30 cellular contexts compared by ENCODE assay signal in the genomic region with DNA sequence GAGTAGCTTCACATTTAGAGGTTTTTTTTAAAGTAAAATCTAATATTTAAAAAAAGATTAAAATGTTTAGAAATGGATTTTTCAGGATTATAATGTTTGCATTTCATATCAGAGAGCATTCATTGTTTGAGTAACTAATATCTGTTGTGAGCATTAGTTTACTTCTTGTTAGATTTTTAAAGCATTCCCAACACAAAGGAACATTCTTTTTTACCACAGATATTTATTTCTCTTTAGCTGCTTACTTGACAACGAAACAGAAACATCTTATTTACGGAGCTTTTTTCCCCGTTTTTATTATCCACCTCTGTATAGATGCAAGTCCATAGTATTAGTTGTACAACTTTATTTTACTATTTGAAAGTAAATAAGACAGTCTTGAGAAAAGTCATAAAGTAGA. TPM values are rescaled to one million over a fixed set of nuclear protein-coding genes. Genes with fewer than 3 reads are reported as not detected.
DNase-seq lines count a peak whose midpoint lies in the region; ATAC-seq and TF ChIP-seq lines count a peak whose summit lies in the region.
"Had no signal": no experiment of that assay in that cellular context is flagged by ENCODE, and none has a peak within 500 bp of the region (broad histone marks: within the 10 kb centered on the region; RNA-seq: fewer than 3 reads in every experiment).

No MANE protein-coding gene starts in this region.

- H3K9ac ChIP-seq in mesenchymal stem cell (ENCODE audit: low read length), result no peak overlapping the region

- intact Hi-C loops in heart left ventricle (cut with DNase I), result loop anchor here in 2 of 10 donors (5.0 kb wide), 2 partner anchors 51 to 221 kb away; a partner anchor contains a TSS
- intact Hi-C loops in left ventricle myocardium superior (cut with micrococcal nuclease), result loop anchor here (10.0 kb wide), 1 partner anchor 214 kb away; no protein-coding TSS in a partner anchor
- intact Hi-C loops in transverse colon (cut with DNase I; ENCODE audit: low total_unique reads), result no loop called here
- intact Hi-C loops in activated CD8-positive, alpha-beta T cell treated with anti-CD3 and anti-CD28 coated beads for 36 hours (cut with micrococcal nuclease), result no loop called here
- intact Hi-C loops in lower lobe of right lung (cut with DNase I), result no loop called here

- no peak for TF ChIP-seq CTCF in heart left ventricle (IDR thresholded peaks at IDR 0.05)
- no peak for TF ChIP-seq CTCF in transverse colon (IDR thresholded peaks at IDR 0.05)
- TF ChIP-seq CTCF in activated CD8-positive, alpha-beta T cell treated with anti-CD3 and anti-CD28 coated beads for 36 hours (IDR thresholded peaks at IDR 0.05), result no peak
- TF ChIP-seq CTCF in lower lobe of right lung (IDR thresholded peaks at IDR 0.05), result no peak

- WGBS in heart left ventricle, 4 donors, result 77 to 88% (median 83%) methylated on average over 3 of the region's 3 CpGs
- no CpG with 5 or more reads among the region's 3 CpGs for WGBS in mesenchymal stem cell
- 34 to 40% methylated on average over 3 of the region's 3 CpGs for WGBS in transverse colon (ENCODE audit: low coverage in 1 of 2), 2 donors

- peaks cover 24% of the 10 kb centered on the region for H3K36me3 Mint-ChIP-seq in activated CD8-positive, alpha-beta T cell treated with anti-CD3 and anti-CD28 coated beads for 36 hours (ENCODE audit: low read depth)

- no peaks in the 10 kb centered on the region for H3K9me3 Mint-ChIP-seq in activated CD8-positive, alpha-beta T cell treated with anti-CD3 and anti-CD28 coated beads for 36 hours
- H3K9me3 Mint-ChIP-seq: activated naive CD8-positive, alpha-beta T cell treated with anti-CD3 and anti-CD28 coated beads, Interleukin-2, amount 50 U/mL, for 24 hours; effector memory CD8-positive, alpha-beta T cell; naive thymus-derived CD4-positive, alpha-beta T cell; T-cell had no signal

- H3K23ac ChIP-seq in mesenchymal stem cell (ENCODE audit: low read length in 2 of 2), result no peak overlapping the region

- POLR2A ChIA-PET in activated CD8-positive, alpha-beta T cell treated with anti-CD3 and anti-CD28 coated beads for 36 hours (lab: Charles Lee), result no interaction called here

- H3K27me3 Mint-ChIP-seq in activated CD8-positive, alpha-beta T cell treated with anti-CD3 and anti-CD28 coated beads for 36 hours, result no peaks in the 10 kb centered on the region
- H3K27me3 Mint-ChIP-seq: activated naive CD8-positive, alpha-beta T cell treated with anti-CD3 and anti-CD28 coated beads, Interleukin-2, amount 50 U/mL, for 24 hours; effector memory CD8-positive, alpha-beta T cell; naive thymus-derived CD4-positive, alpha-beta T cell; T-cell had no signal

- TF ChIP-seq POLR2A in heart left ventricle (IDR thresholded peaks at IDR 0.05) (no peak), transverse colon (IDR thresholded peaks at IDR 0.05) (no peak)

- H3K27me3 ChIP-seq in heart left ventricle (no peaks in the 10 kb centered on the region), mesenchymal stem cell (ENCODE audit: control insufficient read depth in 1 of 2, insufficient read depth in 1 of 2, low read length in 2 of 2) (no peaks in the 10 kb centered on the region), transverse colon (no peaks in the 10 kb centered on the region), lower lobe of right lung (ENCODE audit: low read depth) (no peaks in the 10 kb centered on the region)
- H3K27me3 ChIP-seq: brain microvascular endothelial cell, tibial nerve had no signal

- no peak overlapping the region for H3K4me2 ChIP-seq in mesenchymal stem cell (ENCODE audit: low read length, poor library complexity, severe bottlenecking)

- H3K14ac ChIP-seq in mesenchymal stem cell (ENCODE audit: low read length in 2 of 2), result no peak overlapping the region

- in situ Hi-C loops in transverse colon (cut with MboI; ENCODE audit: low pct_ligation_motif_present in 1 of 4, low pct_unique_long_range_greater_than_20kb in 1 of 4, low sequenced_read_pairs in 3 of 4), result no loop called here

- H3K4me1 Mint-ChIP-seq in activated CD8-positive, alpha-beta T cell treated with anti-CD3 and anti-CD28 coated beads for 36 hours (ENCODE audit: low read depth), result peaks cover 45% of the 10 kb centered on the region

- H2AFZ ChIP-seq in mesenchymal stem cell (ENCODE audit: low read depth, low read length), result no peak overlapping the region

- no peak overlapping the region for H2BK12ac ChIP-seq in mesenchymal stem cell (ENCODE audit: low read length in 2 of 2)

- no peak for ATAC-seq in heart left ventricle
- no peak for ATAC-seq in left ventricle myocardium superior
- no peak for ATAC-seq in activated CD8-positive, alpha-beta T cell treated with anti-CD3 and anti-CD28 coated beads for 36 hours
- no peak for ATAC-seq in lower lobe of right lung
- ATAC-seq: activated naive CD8-positive, alpha-beta T cell treated with anti-CD3 and anti-CD28 coated beads, Interleukin-2, amount 50 U/mL, for 24 hours; effector memory CD8-positive, alpha-beta T cell; GM12878; naive thymus-derived CD4-positive, alpha-beta T cell; stimulated activated naive CD8-positive, alpha-beta T cell treated with anti-CD3 and anti-CD28 coated beads, Interleukin-15, Interleukin-2, amounts not matched to agents 100 U/mL and 50 U/mL, for 24 hours; T-cell had no signal

- H3K27ac Mint-ChIP-seq in activated CD8-positive, alpha-beta T cell treated with anti-CD3 and anti-CD28 coated beads for 36 hours, result no peak overlapping the region
- H3K27ac Mint-ChIP-seq: activated naive CD8-positive, alpha-beta T cell treated with anti-CD3 and anti-CD28 coated beads, Interleukin-2, amount 50 U/mL, for 24 hours had no signal

- no peak overlapping the region for H3K4ac ChIP-seq in mesenchymal stem cell (ENCODE audit: low read depth in 1 of 2, low read length in 2 of 2)

- H3K27ac ChIP-seq in heart left ventricle (peak overlapping the region in 11 of 12 donors; percentile 17 to 75 (median 59)), mesenchymal stem cell (ENCODE audit: low read length, poor library complexity, severe bottlenecking) (no peak overlapping the region), transverse colon (peak overlapping the region in 3 of 4 donors; percentile 1 to 31 (median 3)), lower lobe of right lung (no peak overlapping the region)
- H3K27ac ChIP-seq: brain microvascular endothelial cell, HL-60 had no signal

- no peak overlapping the region for H2BK5ac ChIP-seq in mesenchymal stem cell (ENCODE audit: low read depth, low read length, poor library complexity, severe bottlenecking)

- DNase-seq in heart left ventricle (no peak), left ventricle myocardium superior (no peak), astrocyte of the hippocampus (ENCODE audit: low read depth, low spot score) (peak; percentile 8), mesenchymal stem cell (peak; percentile 34), transverse colon (no peak), NCI-H82 (lab: John Stamatoyannopoulos, UW) (no peak), lower lobe of right lung (no peak)
- no peak for DNase-seq in activated CD8-positive, alpha-beta T cell treated with anti-CD3 and anti-CD28 coated beads for 36 hours
- DNase-seq: 8988T; activated CD4-positive, alpha-beta T cell treated with anti-CD3 and anti-CD28 coated beads for 1 hour; activated gamma-delta T cell treated with Interleukin-2 at 50 U/mL for 16 hours; activated naive CD8-positive, alpha-beta T cell treated with anti-CD3 and anti-CD28 coated beads, Interleukin-2, amount 50 U/mL, for 24 hours; activated T-cell treated with anti-CD3 and anti-CD28 coated beads, Interleukin-2, amount 50 U/mL, for 1 hour; brain microvascular endothelial cell; DND-41; effector memory CD8-positive, alpha-beta T cell; left colon; naive thymus-derived CD4-positive, alpha-beta T cell; NCI-H1048; NCI-H187; NCI-H2171 treated with DMSO at 0.1 percent for 48 hours; NCI-H524; nucleus accumbens; SHP77 treated with DMSO at 0.1 percent for 48 hours; stimulated activated naive CD8-positive, alpha-beta T cell treated with anti-CD3 and anti-CD28 coated beads, Interleukin-15, Interleukin-2, amounts not matched to agents 100 U/mL and 50 U/mL, for 24 hours; T-cell had no signal

- H3K4me3 Mint-ChIP-seq in activated CD8-positive, alpha-beta T cell treated with anti-CD3 and anti-CD28 coated beads for 36 hours, result no peak overlapping the region
- H3K4me3 Mint-ChIP-seq: activated naive CD8-positive, alpha-beta T cell treated with anti-CD3 and anti-CD28 coated beads, Interleukin-2, amount 50 U/mL, for 24 hours; effector memory CD8-positive, alpha-beta T cell; naive thymus-derived CD4-positive, alpha-beta T cell; T-cell had no signal

- H3K4me1 ChIP-seq in heart left ventricle (peaks cover 0 to 64% (median 32%) of the 10 kb centered on the region in 12 donors), mesenchymal stem cell (ENCODE audit: control insufficient read depth, insufficient read depth, low read depth, low read length) (peaks cover 4% of the 10 kb centered on the region), transverse colon (peaks cover 13 to 39% (median 23%) of the 10 kb centered on the region in 4 donors), lower lobe of right lung (peaks cover 22% of the 10 kb centered on the region)

- H3K18ac ChIP-seq in mesenchymal stem cell (ENCODE audit: low read depth in 1 of 2, low read length in 2 of 2), result no peak overlapping the region

- H3K36me3 ChIP-seq in heart left ventricle, result peaks cover 0 to 6% (median 0%) of the 10 kb centered on the region in 9 donors
- peaks cover 9 to 15% of the 10 kb centered on the region in 2 experiments for H3K36me3 ChIP-seq in mesenchymal stem cell (ENCODE audit: control insufficient read depth in 1 of 2, insufficient read depth in 2 of 2, low read depth in 1 of 2, low read length in 2 of 2)
- H3K36me3 ChIP-seq in transverse colon, result no peaks in the 10 kb centered on the region
- no peaks in the 10 kb centered on the region for H3K36me3 ChIP-seq in lower lobe of right lung
- H3K36me3 ChIP-seq: HAP-1 had no signal

- no peak overlapping the region for H4K8ac ChIP-seq in mesenchymal stem cell (ENCODE audit: low read length)

- H3K79me1 ChIP-seq in mesenchymal stem cell (replicated peaks; ENCODE audit: low read length, poor library complexity, severe bottlenecking), result no peaks in the 10 kb centered on the region

- H3K9me3 ChIP-seq in heart left ventricle (no peaks in the 10 kb centered on the region), mesenchymal stem cell (ENCODE audit: control insufficient read depth, low read length) (no peaks in the 10 kb centered on the region), transverse colon (no peaks in the 10 kb centered on the region), lower lobe of right lung (no peaks in the 10 kb centered on the region)
- H3K9me3 ChIP-seq: HAP-1, tibial nerve had no signal

- H2AK5ac ChIP-seq in mesenchymal stem cell (ENCODE audit: low read length, severe bottlenecking), result no peak overlapping the region

- H3K4me3 ChIP-seq in heart left ventricle (no peak overlapping the region), mesenchymal stem cell (ENCODE audit: insufficient read depth in 1 of 2, low read depth in 1 of 2, low read length in 2 of 2) (no peak overlapping the region), transverse colon (no peak overlapping the region), lower lobe of right lung (no peak overlapping the region)
- H3K4me3 ChIP-seq: GM12878, HAP-1, tibial nerve had no signal

- CTCF ChIA-PET in activated CD8-positive, alpha-beta T cell treated with anti-CD3 and anti-CD28 coated beads for 36 hours (lab: Charles Lee), result interaction anchor here (1.0 to 1.4 kb wide), 3 partner anchors 11 to 223 kb away, joined by 3 to 7 read pairs (median 3); no protein-coding TSS in a partner anchor

- no peak for TF ChIP-seq EP300 in transverse colon (IDR thresholded peaks at IDR 0.05; ENCODE audit: low read depth)

- no peak overlapping the region for H4K91ac ChIP-seq in mesenchymal stem cell (ENCODE audit: low read length)

- no peak overlapping the region for H2BK120ac ChIP-seq in mesenchymal stem cell (ENCODE audit: low read depth, low read length)

- H2BK15ac ChIP-seq in mesenchymal stem cell (ENCODE audit: low read depth, poor library complexity, severe bottlenecking), result no peak overlapping the region

RNA-seq across cellular contexts. Expression of a gene that starts 53.0 kb away (rescaled TPM):
- total RNA-seq in heart left ventricle, result 10 to 100 TPM; 13.6 to 30.5 (median 23.9) TPM
- polyA plus RNA-seq in heart left ventricle, result 1 to 10 TPM; 4.9 to 5.8 TPM
- 14.3 TPM for total RNA-seq in left ventricle myocardium superior
- 30.9 TPM for polyA plus RNA-seq in mesenchymal stem cell (2013, experiment 1 of 2)
- polyA plus RNA-seq in mesenchymal stem cell (2013, experiment 2 of 2), result 25.5 TPM
- 100 to 1,000 TPM in 2 of 4 donors, 10 to 100 TPM in 2; 37.3 to 131 (median 88.8) TPM for total RNA-seq in transverse colon
- 10 to 100 TPM; 36.0 to 37.8 TPM for total RNA-seq in activated CD8-positive, alpha-beta T cell treated with anti-CD3 and anti-CD28 coated beads for 36 hours
- total RNA-seq in lower lobe of right lung, result 56.7 TPM

Comparison
In these comparisons a context has a peak if more than half of its experiments do, and no peak if none do; other contexts are left out.
1. DNase-seq: peak in astrocyte of the hippocampus (single experiment) and mesenchymal stem cell (single experiment); none in heart left ventricle (0 of 5), left ventricle myocardium superior (single experiment), transverse colon (single experiment), activated CD8-positive, alpha-beta T cell treated with anti-CD3 and anti-CD28 coated beads for 36 hours (single experiment), NCI-H82 (single experiment) and lower lobe of right lung (single experiment).
2. H3K27ac ChIP-seq: peak in heart left ventricle (11 of 12) and transverse colon (3 of 4); none in mesenchymal stem cell (single experiment) and lower lobe of right lung (single experiment).